8 cellular contexts compared by ENCODE assay signal in the genomic region with DNA sequence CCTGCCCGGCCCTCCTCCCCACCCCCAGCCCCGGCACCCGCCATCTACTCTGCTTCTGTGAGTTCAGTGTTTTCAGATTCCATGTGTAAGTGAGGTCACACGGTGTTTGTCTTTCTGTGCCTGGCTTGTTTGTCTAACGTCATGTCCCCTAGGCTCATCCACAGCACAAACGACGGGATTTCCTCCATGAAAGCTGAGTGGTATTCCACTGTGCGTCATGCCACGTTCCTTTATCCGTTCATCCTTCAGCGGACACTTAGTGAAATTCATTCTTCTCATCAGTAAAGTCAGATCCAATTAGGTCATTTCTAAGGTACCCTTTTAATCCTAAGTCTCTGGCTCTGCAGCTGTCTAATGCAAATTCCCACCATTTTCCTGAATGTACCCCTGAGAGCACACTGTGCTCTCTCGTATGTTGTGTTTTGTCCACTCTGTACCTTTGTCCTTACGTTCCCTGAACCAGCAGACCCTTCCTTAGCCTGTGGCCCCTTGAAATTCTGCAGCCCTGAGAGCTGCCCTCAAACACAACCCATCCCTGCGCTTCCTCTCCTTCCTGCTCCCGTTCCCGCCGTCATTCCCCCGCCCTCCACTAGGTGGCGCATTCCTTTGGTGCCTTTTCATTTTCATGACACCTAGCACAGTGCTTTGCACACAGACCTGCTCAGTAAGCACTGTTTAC. TPM values are rescaled to one million over a fixed set of nuclear protein-coding genes. Genes with fewer than 3 reads are reported as not detected.
DNase-seq lines count a peak whose midpoint lies in the region; ATAC-seq and TF ChIP-seq lines count a peak whose summit lies in the region.

No MANE protein-coding gene starts in this region.

- peaks cover 2% of the 10 kb centered on the region; the same call in 1 of the 2 replicates for H3K9me1 ChIP-seq in IMR-90 (ENCODE audit: insufficient read depth, low read length)

- H4K91ac ChIP-seq in IMR-90 (ENCODE audit: insufficient read depth, low read depth, low read length): no peak overlapping the region

- peak; percentile 62 for TF ChIP-seq RAD21 in IMR-90 (IDR thresholded peaks at IDR 0.05; ENCODE audit: low read length)

- H2AFZ ChIP-seq in IMR-90 (replicated peaks; ENCODE audit: low read length, poor library complexity): no peak overlapping the region

- 65% methylated on average over 12 of the region's 19 CpGs; no CpG with 5 or more reads in 1 of the 2 experiments for WGBS in IMR-90 (ENCODE audit: extremely low coverage in 2 of 2, insufficient read length in 1 of 2), 2 experiments

- H2AK5ac ChIP-seq in IMR-90 (ENCODE audit: low read depth, low read length): no peak overlapping the region

- ATAC-seq in IMR-90 (ENCODE audit: low read depth) (peak; percentile 60; the same call in 1 of the 2 replicates), left ventricle myocardium superior (peak; percentile 52), HG02870 (IDR thresholded peaks at IDR 0.05; ENCODE audit: unreplicated experiment) (no peak)
- peak; percentile 74 for ATAC-seq in activated naive CD8-positive, alpha-beta T cell treated with anti-CD3 and anti-CD28 coated beads, Interleukin-2, amount 10 ng/mL, durations not matched to agents 7 days and 5 days (ENCODE audit: low read depth)

- in situ Hi-C loops in IMR-90 (cut with MboI; ENCODE audit: low sequenced_read_pairs): loop anchor here (10.0 kb wide), 1 partner anchor 221 kb away; no protein-coding TSS in a partner anchor

- CTCF ChIA-PET in IMR-90 (lab: Yijun Ruan, JAX): interaction anchor here (0.7 to 2.2 kb wide), 14 partner anchors 9 to 228 kb away, joined by 3 to 10 read pairs (median 4); no protein-coding TSS in a partner anchor

- H3K4me1 Mint-ChIP-seq in activated naive CD8-positive, alpha-beta T cell treated with anti-CD3 and anti-CD28 coated beads, Interleukin-2, amount 10 ng/mL, durations not matched to agents 7 days and 5 days: peaks cover 2% of the 10 kb centered on the region

- H3K36me3 Mint-ChIP-seq in activated naive CD8-positive, alpha-beta T cell treated with anti-CD3 and anti-CD28 coated beads, Interleukin-2, amount 10 ng/mL, durations not matched to agents 7 days and 5 days: peaks cover 12% of the 10 kb centered on the region

- H3K4me3 Mint-ChIP-seq in activated naive CD8-positive, alpha-beta T cell treated with anti-CD3 and anti-CD28 coated beads, Interleukin-2, amount 10 ng/mL, durations not matched to agents 7 days and 5 days: no peak overlapping the region

- no peaks in the 10 kb centered on the region for H3K9me3 Mint-ChIP-seq in activated naive CD8-positive, alpha-beta T cell treated with anti-CD3 and anti-CD28 coated beads, Interleukin-2, amount 10 ng/mL, durations not matched to agents 7 days and 5 days

- no TSS peak for BruUV-seq in IMR-90 (replicated peaks; lab: Mats Ljungman, UMichigan)

- H2BK5ac ChIP-seq in IMR-90 (ENCODE audit: low read depth, low read length, poor library complexity, severe bottlenecking): no peak overlapping the region

- no peak overlapping the region for H3K9ac ChIP-seq in IMR-90 (ENCODE audit: low read depth, low read length)

- DNase-seq in NCI-H146 (lab: John Stamatoyannopoulos, UW) (peak; percentile 19), NCI-H146 treated with DMSO at 0.1 percent for 48 hours (lab: John Stamatoyannopoulos, UW; ENCODE audit: unreplicated experiment) (no peak), IMR-90 (peak; percentile 27), T follicular helper cell (ENCODE audit: low read depth) (peak; percentile 58), left ventricle myocardium superior (peak; percentile 83)
- peak; percentile 78 for DNase-seq in activated naive CD8-positive, alpha-beta T cell treated with anti-CD3 and anti-CD28 coated beads, Interleukin-2, amount 10 ng/mL, durations not matched to agents 7 days and 5 days
- peak; percentile 55 to 74 for DNase-seq in stimulated activated CD4-positive, alpha-beta T cell treated with anti-CD3 and anti-CD28 coated beads, Interleukin-12 subunit alpha, Interleukin-12 subunit beta, amount 100 ng/mL, for 24 hours (ENCODE audit: low read depth in 2 of 2)

- H2BK120ac ChIP-seq in IMR-90 (ENCODE audit: low read depth, low read length): no peak overlapping the region

- TF ChIP-seq POLR2A in IMR-90 (IDR thresholded peaks at IDR 0.05; ENCODE audit: low read depth, low read length): no peak

- H3K36me3 ChIP-seq in IMR-90 (ENCODE audit: control insufficient read depth, insufficient read depth, low read length): peaks cover 55% of the 10 kb centered on the region

- H3K79me1 ChIP-seq in IMR-90 (ENCODE audit: low read depth in 1 of 2, low read length in 2 of 2): peaks cover 27 to 38% of the 10 kb centered on the region in 2 experiments

- H3K23ac ChIP-seq in IMR-90 (ENCODE audit: low read depth, low read length): no peak overlapping the region

- TF ChIP-seq CTCF in IMR-90 (conservative IDR thresholded peaks at IDR 0.05; ENCODE audit: low read depth, low read length): peak; percentile 73

- H3K27me3 ChIP-seq in IMR-90 (ENCODE audit: control insufficient read depth, insufficient read depth, low read length): no peaks in the 10 kb centered on the region

- dilution Hi-C loops in IMR-90 (cut with HindIII; ENCODE audit: low sequenced_read_pairs, unreplicated experiment): no loop called here

- no peaks in the 10 kb centered on the region for H3K9me3 ChIP-seq in IMR-90 (ENCODE audit: control insufficient read depth, insufficient read depth, low read length)

- H4K20me1 ChIP-seq in IMR-90 (ENCODE audit: insufficient read depth, low read length): peaks cover 4% of the 10 kb centered on the region; the same call in 1 of the 2 replicates

- H3K14ac ChIP-seq in IMR-90 (replicated peaks; ENCODE audit: low read depth, low read length): no peak overlapping the region

- no peak overlapping the region for H2AK9ac ChIP-seq in IMR-90 (replicated peaks; ENCODE audit: low read depth, low read length, poor library complexity)

- intact Hi-C loops in IMR-90 (cut with micrococcal nuclease) (loop anchor here (1.0 kb wide), 1 partner anchor 228 kb away; no protein-coding TSS in a partner anchor), left ventricle myocardium superior (cut with micrococcal nuclease) (loop anchor here (10.0 kb wide), 1 partner anchor 231 kb away; the partner anchor contains the start of gene ALLC)

- H3K56ac ChIP-seq in IMR-90 (ENCODE audit: extremely low read depth, insufficient read depth, low read length): no peak overlapping the region

- no peak overlapping the region; a peak in 1 of 4 replicates for H4K8ac ChIP-seq in IMR-90 (ENCODE audit: low read depth in 2 of 2, low read length in 2 of 2)

- POLR2A ChIA-PET in IMR-90 (lab: Charles Lee; ENCODE audit: unreplicated experiment): no interaction called here
- POLR2A ChIA-PET in activated naive CD8-positive, alpha-beta T cell treated with anti-CD3 and anti-CD28 coated beads, Interleukin-2, amount 10 ng/mL, durations not matched to agents 7 days and 5 days (lab: Charles Lee): interaction anchor here (1.7 kb wide), 1 partner anchor 228 kb away, joined by 7 read pairs; no protein-coding TSS in a partner anchor

- H2BK15ac ChIP-seq in IMR-90 (ENCODE audit: low read depth, low read length): no peak overlapping the region

- peaks cover 2% of the 10 kb centered on the region; the same call in 1 of the 2 replicates for H3K4me1 ChIP-seq in IMR-90 (ENCODE audit: control insufficient read depth, insufficient read depth, low read length)

- H3K4me2 ChIP-seq in IMR-90 (ENCODE audit: low read depth, low read length): no peak overlapping the region

- no peaks in the 10 kb centered on the region for H3K27me3 Mint-ChIP-seq in activated naive CD8-positive, alpha-beta T cell treated with anti-CD3 and anti-CD28 coated beads, Interleukin-2, amount 10 ng/mL, durations not matched to agents 7 days and 5 days

- H3K18ac ChIP-seq in IMR-90 (ENCODE audit: low read depth, low read length): no peak overlapping the region

- no peak overlapping the region for H3K27ac ChIP-seq in IMR-90 (ENCODE audit: insufficient read depth, low read length)

- no peak overlapping the region for H3K4ac ChIP-seq in IMR-90 (ENCODE audit: low read depth, low read length)

- no peak overlapping the region for H2BK20ac ChIP-seq in IMR-90 (ENCODE audit: low read depth, low read length)

- no peak overlapping the region for H4K5ac ChIP-seq in IMR-90 (ENCODE audit: low read depth, low read length)

- no peak overlapping the region for H3K4me3 ChIP-seq in IMR-90 (ENCODE audit: insufficient read depth, low read depth, low read length)

- H3K27ac Mint-ChIP-seq in activated naive CD8-positive, alpha-beta T cell treated with anti-CD3 and anti-CD28 coated beads, Interleukin-2, amount 10 ng/mL, durations not matched to agents 7 days and 5 days: peak overlapping the region; percentile 6

TF ChIP-seq in IMR-90, 13 proteins besides CTCF, POLR2A, EP300 and RAD21 (continues in another document):
- TF ChIP-seq, protein P1, sequence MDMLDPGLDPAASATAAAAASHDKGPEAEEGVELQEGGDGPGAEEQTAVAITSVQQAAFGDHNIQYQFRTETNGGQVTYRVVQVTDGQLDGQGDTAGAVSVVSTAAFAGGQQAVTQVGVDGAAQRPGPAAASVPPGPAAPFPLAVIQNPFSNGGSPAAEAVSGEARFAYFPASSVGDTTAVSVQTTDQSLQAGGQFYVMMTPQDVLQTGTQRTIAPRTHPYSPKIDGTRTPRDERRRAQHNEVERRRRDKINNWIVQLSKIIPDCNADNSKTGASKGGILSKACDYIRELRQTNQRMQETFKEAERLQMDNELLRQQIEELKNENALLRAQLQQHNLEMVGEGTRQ (IDR thresholded peaks at IDR 0.05; ENCODE audit: low read depth, low read length): no peak

RNA-seq across cellular contexts. Expression of gene TRAPPC12, which starts 44.1 kb away (rescaled TPM):
- total RNA-seq in IMR-90 (2012; rRNA removed) (25.8 and 33.6 TPM in 2 replicates), left ventricle myocardium superior (105 TPM)
- 69.9 and 70.2 TPM in 2 replicates for polyA plus RNA-seq in IMR-90 (2012; rRNA removed)
- 41.7 and 43.0 TPM in 2 replicates for polyA plus RNA-seq in IMR-90 (2012; cell fraction: cytosol; rRNA removed)
- 143 and 176 TPM in 2 replicates for polyA plus RNA-seq in IMR-90 (2012; cell fraction: nucleus; rRNA removed; ENCODE audit: low replicate concordance)
- 100 to 1,000 TPM; 106 to 116 TPM for total RNA-seq in activated naive CD8-positive, alpha-beta T cell treated with anti-CD3 and anti-CD28 coated beads, Interleukin-2, amount 10 ng/mL, durations not matched to agents 7 days and 5 days

RNA-seq across cellular contexts. Expression of gene EIPR1, which starts 46.0 kb away (rescaled TPM):
- total RNA-seq in IMR-90 (2012; rRNA removed): 56.9 and 67.4 TPM in 2 replicates
- polyA plus RNA-seq in IMR-90 (2012; rRNA removed): 44.9 and 46.5 TPM in 2 replicates
- 52.7 and 75.5 TPM in 2 replicates for polyA plus RNA-seq in IMR-90 (2012; cell fraction: cytosol; rRNA removed)
- 25.6 and 31.2 TPM in 2 replicates for polyA plus RNA-seq in IMR-90 (2012; cell fraction: nucleus; rRNA removed; ENCODE audit: low replicate concordance)
- total RNA-seq in activated naive CD8-positive, alpha-beta T cell treated with anti-CD3 and anti-CD28 coated beads, Interleukin-2, amount 10 ng/mL, durations not matched to agents 7 days and 5 days: 10 to 100 TPM; 31.0 to 34.6 TPM
- 9.6 TPM for total RNA-seq in left ventricle myocardium superior
